ENCODE assay signal across 13 cellular contexts in genomic region chr6:54847799-54848597, GRCh38. TPM values are rescaled to one million over a fixed set of nuclear protein-coding genes. Genes with fewer than 3 reads are reported as not detected.
DNase-seq lines count a peak whose midpoint lies in the region; TF ChIP-seq lines count a peak whose summit lies in the region.
"Had no signal": no experiment of that assay in that cellular context is flagged by ENCODE, and none has a peak within 500 bp of the region (broad histone marks: within the 10 kb centered on the region; RNA-seq: fewer than 3 reads in every experiment).

No MANE protein-coding gene starts in this region.

- peak overlapping the region; percentile 95 for H3K4me3 Mint-ChIP-seq in Calu3 (ENCODE audit: low read depth, unreplicated experiment)
- H3K4me3 Mint-ChIP-seq in neural crest cell: peak overlapping the region; percentile 42
- H3K4me3 Mint-ChIP-seq: CD8-positive, alpha-beta memory T cell had no signal

- H3K4me3 ChIP-seq in epithelial cell of proximal tubule (ENCODE audit: low read depth, low read length): peak overlapping the region; percentile 81
- H3K4me3 ChIP-seq in brain microvascular endothelial cell (ENCODE audit: low read depth, low read length): no peak overlapping the region
- no peak overlapping the region for H3K4me3 ChIP-seq in BE2C (ENCODE audit: low read depth, low read length)
- H3K4me3 ChIP-seq: HAP-1 had no signal

- H3K9me3 ChIP-seq in BE2C: no peaks in the 10 kb centered on the region
- H3K9me3 ChIP-seq: HAP-1 had no signal

- H3K4me1 ChIP-seq in BE2C: no peaks in the 10 kb centered on the region

- CTCF ChIA-PET in Calu3 (lab: Charles Lee): interaction anchor here (2.6 kb wide), 1 partner anchor 129 kb away, joined by 13 read pairs; no protein-coding TSS in a partner anchor

- in situ Hi-C loops in brain microvascular endothelial cell (cut with HindIII; ENCODE audit: low pct_ligation_motif_present, low sequenced_read_pairs): no loop called here

- BruUV-seq in Calu3 (replicated peaks; lab: Mats Ljungman, UMichigan): no TSS peak

- DNase-seq in Calu3: peak; percentile 31
- DNase-seq in NCI-H226: peak; percentile 91
- peak; percentile 50 for DNase-seq in epithelial cell of proximal tubule (ENCODE audit: low read depth)
- no peak for DNase-seq in neural crest cell (ENCODE audit: low read depth, low spot score)
- DNase-seq in brain microvascular endothelial cell: no peak
- DNase-seq in cerebellar nuclear complex (lab: John Stamatoyannopoulos, UW): no peak
- no peak for DNase-seq in BE2C
- DNase-seq in NCI-H1436 (lab: John Stamatoyannopoulos, UW): no peak
- DNase-seq: CD8-positive, alpha-beta memory T cell; heart right ventricle; nucleus accumbens; SW 1271 had no signal

- TF ChIP-seq CTCF in Calu3 (IDR thresholded peaks at IDR 0.05; ENCODE audit: unreplicated experiment) (no peak), epithelial cell of proximal tubule (conservative IDR thresholded peaks at IDR 0.05; ENCODE audit: low read depth, low read length) (no peak), neural crest cell (conservative IDR thresholded peaks at IDR 0.05) (no peak), brain microvascular endothelial cell (IDR thresholded peaks at IDR 0.05; ENCODE audit: low read depth, low read length, missing control alignments) (no peak), BE2C (IDR thresholded peaks at IDR 0.05; ENCODE audit: low read depth, low read length) (no peak)

- no peaks in the 10 kb centered on the region for H3K9me3 Mint-ChIP-seq in Calu3 (ENCODE audit: low read depth, unreplicated experiment)
- peaks cover 4% of the 10 kb centered on the region for H3K9me3 Mint-ChIP-seq in neural crest cell

- H3K27me3 ChIP-seq in brain microvascular endothelial cell (replicated peaks) (peaks cover 10% of the 10 kb centered on the region), BE2C (peaks cover 8% of the 10 kb centered on the region; the same call in 1 of the 2 replicates)

- H3K36me3 ChIP-seq in brain microvascular endothelial cell (replicated peaks) (no peaks in the 10 kb centered on the region), BE2C (no peaks in the 10 kb centered on the region)
- H3K36me3 ChIP-seq: HAP-1, heart right ventricle had no signal

- peaks cover 46% of the 10 kb centered on the region for H3K4me1 Mint-ChIP-seq in Calu3 (ENCODE audit: low read depth, unreplicated experiment)
- H3K4me1 Mint-ChIP-seq in neural crest cell: peaks cover 7% of the 10 kb centered on the region
- H3K4me1 Mint-ChIP-seq: CD8-positive, alpha-beta memory T cell had no signal

- intact Hi-C loops in Calu3 (cut with micrococcal nuclease; ENCODE audit: unreplicated experiment): loop anchor here (2.0 to 5.0 kb wide), 2 partner anchors 13 to 46 kb away; no protein-coding TSS in a partner anchor

- H3K27ac ChIP-seq in brain microvascular endothelial cell: no peak overlapping the region
- H3K27ac ChIP-seq: heart right ventricle had no signal

- H3K27me3 Mint-ChIP-seq in Calu3 (ENCODE audit: unreplicated experiment) (no peaks in the 10 kb centered on the region), neural crest cell (ENCODE audit: low read depth) (peaks cover 68% of the 10 kb centered on the region)

- H3K27ac Mint-ChIP-seq in Calu3 (ENCODE audit: unreplicated experiment) (peak overlapping the region; percentile 78), neural crest cell (ENCODE audit: unreplicated experiment) (no peak overlapping the region)
- H3K27ac Mint-ChIP-seq: CD8-positive, alpha-beta memory T cell had no signal

- peaks cover 40% of the 10 kb centered on the region for H3K36me3 Mint-ChIP-seq in Calu3 (ENCODE audit: insufficient read depth, unreplicated experiment)
- no peaks in the 10 kb centered on the region for H3K36me3 Mint-ChIP-seq in neural crest cell (ENCODE audit: low read depth)
- H3K36me3 Mint-ChIP-seq: CD8-positive, alpha-beta memory T cell had no signal

RNA-seq across cellular contexts. Expression of gene FAM83B, which starts 1.4 kb away (rescaled TPM):
- 22.2 and 24.2 TPM in 2 replicates for total RNA-seq in Calu3 (2022)
- total RNA-seq in epithelial cell of proximal tubule: 18.1 and 19.8 TPM in 2 replicates
- total RNA-seq in neural crest cell: not detected in 2 replicates
- polyA plus RNA-seq in BE2C (2012; ENCODE audit: insufficient read depth, insufficient read length, low read depth): not detected
- total RNA-seq: CD8-positive, alpha-beta memory T cell had no signal
- polyA plus RNA-seq: CD8-positive, alpha-beta memory T cell had no signal

Comparison
In these comparisons a context has a peak if more than half of its experiments do, and no peak if none do; other contexts are left out.
1. DNase-seq: peak in Calu3 (single experiment), NCI-H226 (single experiment) and epithelial cell of proximal tubule (single experiment); none in neural crest cell (single experiment), brain microvascular endothelial cell (single experiment), cerebellar nuclear complex (0 of 2), BE2C (single experiment) and NCI-H1436 (single experiment).
2. RNA of gene FAM83B, which starts 1.4 kb away (total RNA-seq): 22.2 to 24.2 TPM in Calu3 and 18.1 to 19.8 TPM in epithelial cell of proximal tubule; not detected in neural crest cell; every median in the first group is over 10 times any median in the second.